Comparison of ENCODE assay signal across 8 cellular contexts in genomic region chr3:51389423-51390183, GRCh38. TPM values are rescaled to one million over a fixed set of nuclear protein-coding genes. Genes with fewer than 3 reads are reported as not detected.
DNase-seq lines count a peak whose midpoint lies in the region; ATAC-seq and TF ChIP-seq lines count a peak whose summit lies in the region.

No MANE protein-coding gene starts in this region.

- H3K36me3 Mint-ChIP-seq in activated naive CD4-positive, alpha-beta T cell treated with anti-CD3 and anti-CD28 coated beads, Interleukin-2, amount 50 U/mL, for 72 hours, result peaks cover 47 to 48% of the 10 kb centered on the region in 2 donors

- peaks cover 49% of the 10 kb centered on the region for H3K4me1 ChIP-seq in PC-3 (ENCODE audit: insufficient read depth, low read length)

- H3K79me2 ChIP-seq in PC-3 (ENCODE audit: low read length), result peaks cover 70% of the 10 kb centered on the region

- no peak overlapping the region for H3K9ac ChIP-seq in PC-3 (ENCODE audit: low read length)

- H3K27ac ChIP-seq in PC-3 (ENCODE audit: low read length), result no peak overlapping the region

- POLR2A ChIA-PET in PC-3 (lab: Charles Lee; ENCODE audit: unreplicated experiment), result interaction anchor here (0.7 kb wide), 1 partner anchor 827 kb away, joined by 4 read pairs; no protein-coding TSS in a partner anchor

- peak; percentile 81 for TF ChIP-seq CTCF in PC-3 (conservative IDR thresholded peaks at IDR 0.05; ENCODE audit: low read depth, low read length)

- no peaks in the 10 kb centered on the region for H3K9me2 ChIP-seq in PC-3 (replicated peaks; ENCODE audit: low read length)

- H3K36me3 ChIP-seq in PC-3 (ENCODE audit: low read depth, low read length), result peaks cover 59% of the 10 kb centered on the region

- no peak overlapping the region for H3K4me3 ChIP-seq in PC-3 (ENCODE audit: low read length)

- no TSS peak for BruUV-seq in PC-3 (replicated peaks; lab: Mats Ljungman, UMichigan)

- DNase-seq in activated T-cell treated with anti-CD3 and anti-CD28 coated beads for 1 hour (ENCODE audit: low read depth) (peak; percentile 41), activated T-cell treated with anti-CD3 and anti-CD28 coated beads for 4 hours (no peak), PC-3 (peak; percentile 34), head of caudate nucleus (peak in 41 of 42 donors; percentile 40 to 86 (median 60)), putamen (ENCODE audit: low spot score) (peak; percentile 31), GOT3 (lab: John Stamatoyannopoulos, UW) (no peak)
- peak in 1 of 2 donors; percentile 61 for DNase-seq in activated naive CD4-positive, alpha-beta T cell treated with anti-CD3 and anti-CD28 coated beads, Interleukin-2, amount 50 U/mL, for 72 hours (ENCODE audit: low spot score in 2 of 2)

- H3K4me2 ChIP-seq in PC-3 (ENCODE audit: low read length), result peak overlapping the region; percentile 98; the same call in 1 of the 2 replicates

- no peaks in the 10 kb centered on the region for H3K9me3 ChIP-seq in PC-3 (ENCODE audit: low read length)

- H3K27ac Mint-ChIP-seq in activated naive CD4-positive, alpha-beta T cell treated with anti-CD3 and anti-CD28 coated beads, Interleukin-2, amount 50 U/mL, for 72 hours, result peak overlapping the region; percentile 77 to 84

- ATAC-seq in PC-3 (no peak), HG02970 (IDR thresholded peaks at IDR 0.05; ENCODE audit: low FRiP score, unreplicated experiment) (no peak)
- no peak for ATAC-seq in activated naive CD4-positive, alpha-beta T cell treated with anti-CD3 and anti-CD28 coated beads, Interleukin-2, amount 50 U/mL, for 72 hours

- intact Hi-C loops in PC-3 (cut with micrococcal nuclease), result loop anchor here (5.0 to 10.0 kb wide), 2 partner anchors 285 to 1037 kb away; partner anchors contain the start of genes CYB561D2, NPRL2 and TEX264
- intact Hi-C loops in head of caudate nucleus (cut with DNase I), result loop anchor here (5.0 to 10.0 kb wide), 4 partner anchors 108 to 772 kb away; partner anchors contain the start of genes DOCK3, MAPKAPK3 and TEX264

- CTCF ChIA-PET in PC-3 (lab: Charles Lee), result interaction anchor here (0.6 to 0.7 kb wide), 4 partner anchors 21 to 821 kb away, joined by 3 to 7 read pairs (median 3); partner anchors contain the start of genes CISH and HEMK1

- H2AFZ ChIP-seq in PC-3 (ENCODE audit: low read length), result no peak overlapping the region

- H3K27me3 ChIP-seq in PC-3 (ENCODE audit: low read length), result no peaks in the 10 kb centered on the region

- no peaks in the 10 kb centered on the region for H3F3A ChIP-seq in PC-3 (ENCODE audit: low read length, unreplicated experiment)

- H4K20me1 ChIP-seq in PC-3 (ENCODE audit: low read length), result peaks cover 40% of the 10 kb centered on the region

- no peaks in the 10 kb centered on the region for H3K9me3 Mint-ChIP-seq in activated naive CD4-positive, alpha-beta T cell treated with anti-CD3 and anti-CD28 coated beads, Interleukin-2, amount 50 U/mL, for 72 hours

RNA-seq across cellular contexts. Expression of gene RBM15B, which starts 1.5 kb away (rescaled TPM):
- total RNA-seq in PC-3 (2014; rRNA removed), result 31.1 and 34.7 TPM in 2 replicates
- total RNA-seq in activated naive CD4-positive, alpha-beta T cell treated with anti-CD3 and anti-CD28 coated beads, Interleukin-2, amount 50 U/mL, for 72 hours, result 10 to 100 TPM; 12.6 to 22.9 TPM

RNA-seq across cellular contexts. Expression of gene MANF, which starts 4.5 kb away (rescaled TPM):
- total RNA-seq in PC-3 (2014; rRNA removed), result 200 and 221 TPM in 2 replicates
- 100 to 1,000 TPM in 1 of 2 donors, 10 to 100 TPM in 1; 93.6 to 109 TPM for total RNA-seq in activated naive CD4-positive, alpha-beta T cell treated with anti-CD3 and anti-CD28 coated beads, Interleukin-2, amount 50 U/mL, for 72 hours

Comparison
In these comparisons a context has a peak if more than half of its experiments do, and no peak if none do; other contexts are left out.
1. DNase-seq: peak in activated T-cell treated with anti-CD3 and anti-CD28 coated beads for 1 hour (single experiment), PC-3 (single experiment), head of caudate nucleus (41 of 42) and putamen (single experiment); none in activated T-cell treated with anti-CD3 and anti-CD28 coated beads for 4 hours (single experiment) and GOT3 (single experiment).